ENCODE assay signal across 1 cellular context in the genomic region with DNA sequence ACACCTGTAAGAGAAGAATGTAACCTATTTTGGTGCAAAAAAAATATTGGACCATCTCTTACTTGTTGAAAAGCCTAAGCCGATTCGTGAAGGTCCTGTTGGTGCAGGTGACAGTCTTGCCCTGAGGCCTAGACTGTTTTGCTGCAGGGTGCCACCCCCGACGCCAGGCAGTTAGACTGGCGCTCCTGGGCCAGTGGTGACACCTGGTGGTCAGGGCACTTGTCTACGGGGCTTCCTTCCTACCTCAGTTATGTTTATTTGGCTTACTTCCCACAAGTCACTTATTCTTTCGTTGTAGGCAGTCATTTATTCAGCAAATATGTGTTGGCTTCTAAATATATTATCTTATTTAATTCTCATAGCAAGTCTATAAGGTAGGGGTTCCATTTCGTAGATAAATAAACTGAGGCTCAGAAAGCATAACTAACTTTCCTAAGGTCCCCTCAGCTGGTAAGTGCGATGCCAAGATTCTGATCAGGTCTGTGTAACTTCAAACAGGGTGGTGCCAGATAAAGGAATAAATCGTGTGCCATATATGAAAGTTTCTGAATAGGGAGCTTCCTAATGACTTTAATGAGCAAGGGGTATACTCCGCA.
TF ChIP-seq lines count a peak whose summit lies in the region.

No MANE protein-coding gene starts in this region.

TF ChIP-seq in HepG2, 621 proteins besides CTCF, POLR2A, EP300 and RAD21 (continued from another document):
- TF ChIP-seq, protein P1, sequence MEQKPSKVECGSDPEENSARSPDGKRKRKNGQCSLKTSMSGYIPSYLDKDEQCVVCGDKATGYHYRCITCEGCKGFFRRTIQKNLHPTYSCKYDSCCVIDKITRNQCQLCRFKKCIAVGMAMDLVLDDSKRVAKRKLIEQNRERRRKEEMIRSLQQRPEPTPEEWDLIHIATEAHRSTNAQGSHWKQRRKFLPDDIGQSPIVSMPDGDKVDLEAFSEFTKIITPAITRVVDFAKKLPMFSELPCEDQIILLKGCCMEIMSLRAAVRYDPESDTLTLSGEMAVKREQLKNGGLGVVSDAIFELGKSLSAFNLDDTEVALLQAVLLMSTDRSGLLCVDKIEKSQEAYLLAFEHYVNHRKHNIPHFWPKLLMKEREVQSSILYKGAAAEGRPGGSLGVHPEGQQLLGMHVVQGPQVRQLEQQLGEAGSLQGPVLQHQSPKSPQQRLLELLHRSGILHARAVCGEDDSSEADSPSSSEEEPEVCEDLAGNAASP (CRISPR knock-in tag; IDR thresholded peaks at IDR 0.05; ENCODE audit: borderline replicate concordance) = 0 out of 2 replicates have a peak, but pooled peaks have one; percentile 12
- TF ChIP-seq, protein P2, sequence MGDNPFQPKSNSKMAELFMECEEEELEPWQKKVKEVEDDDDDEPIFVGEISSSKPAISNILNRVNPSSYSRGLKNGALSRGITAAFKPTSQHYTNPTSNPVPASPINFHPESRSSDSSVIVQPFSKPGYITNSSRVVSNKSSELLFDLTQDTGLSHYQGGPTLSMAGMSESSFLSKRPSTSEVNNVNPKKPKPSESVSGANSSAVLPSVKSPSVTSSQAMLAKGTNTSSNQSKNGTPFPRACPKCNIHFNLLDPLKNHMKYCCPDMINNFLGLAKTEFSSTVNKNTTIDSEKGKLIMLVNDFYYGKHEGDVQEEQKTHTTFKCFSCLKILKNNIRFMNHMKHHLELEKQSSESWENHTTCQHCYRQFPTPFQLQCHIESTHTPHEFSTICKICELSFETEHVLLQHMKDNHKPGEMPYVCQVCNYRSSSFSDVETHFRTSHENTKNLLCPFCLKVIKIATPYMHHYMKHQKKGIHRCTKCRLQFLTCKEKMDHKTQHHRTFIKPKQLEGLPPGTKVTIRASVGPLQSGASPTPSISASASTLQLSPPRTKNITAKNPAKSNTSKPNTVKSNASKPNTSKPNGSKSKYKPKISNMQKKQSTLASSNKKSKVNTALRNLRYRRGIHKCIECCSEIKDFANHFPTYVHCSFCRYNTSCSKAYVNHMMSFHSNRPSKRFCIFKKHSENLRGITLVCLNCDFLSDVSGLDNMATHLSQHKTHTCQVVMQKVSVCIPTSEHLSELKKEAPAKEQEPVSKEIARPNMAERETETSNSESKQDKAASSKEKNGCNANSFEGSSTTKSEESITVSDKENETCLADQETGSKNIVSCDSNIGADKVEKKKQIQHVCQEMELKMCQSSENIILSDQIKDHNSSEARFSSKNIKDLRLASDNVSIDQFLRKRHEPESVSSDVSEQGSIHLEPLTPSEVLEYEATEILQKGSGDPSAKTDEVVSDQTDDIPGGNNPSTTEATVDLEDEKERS (CRISPR knock-in tag; IDR thresholded peaks at IDR 0.05) = no peak
- TF ChIP-seq ZNF331 (CRISPR knock-in tag; IDR thresholded peaks at IDR 0.05) = peak; percentile 39; the same call in 1 of the 2 replicates
- TF ChIP-seq SIN3A (IDR thresholded peaks at IDR 0.05; ENCODE audit: borderline replicate concordance, low read depth, low read length) = no peak
- TF ChIP-seq ZNF747 (CRISPR knock-in tag; IDR thresholded peaks at IDR 0.05; ENCODE audit: borderline replicate concordance) = no peak
- peak; percentile 84 for TF ChIP-seq ZNF777 (CRISPR knock-in tag; IDR thresholded peaks at IDR 0.05)
- TF ChIP-seq, protein P3, sequence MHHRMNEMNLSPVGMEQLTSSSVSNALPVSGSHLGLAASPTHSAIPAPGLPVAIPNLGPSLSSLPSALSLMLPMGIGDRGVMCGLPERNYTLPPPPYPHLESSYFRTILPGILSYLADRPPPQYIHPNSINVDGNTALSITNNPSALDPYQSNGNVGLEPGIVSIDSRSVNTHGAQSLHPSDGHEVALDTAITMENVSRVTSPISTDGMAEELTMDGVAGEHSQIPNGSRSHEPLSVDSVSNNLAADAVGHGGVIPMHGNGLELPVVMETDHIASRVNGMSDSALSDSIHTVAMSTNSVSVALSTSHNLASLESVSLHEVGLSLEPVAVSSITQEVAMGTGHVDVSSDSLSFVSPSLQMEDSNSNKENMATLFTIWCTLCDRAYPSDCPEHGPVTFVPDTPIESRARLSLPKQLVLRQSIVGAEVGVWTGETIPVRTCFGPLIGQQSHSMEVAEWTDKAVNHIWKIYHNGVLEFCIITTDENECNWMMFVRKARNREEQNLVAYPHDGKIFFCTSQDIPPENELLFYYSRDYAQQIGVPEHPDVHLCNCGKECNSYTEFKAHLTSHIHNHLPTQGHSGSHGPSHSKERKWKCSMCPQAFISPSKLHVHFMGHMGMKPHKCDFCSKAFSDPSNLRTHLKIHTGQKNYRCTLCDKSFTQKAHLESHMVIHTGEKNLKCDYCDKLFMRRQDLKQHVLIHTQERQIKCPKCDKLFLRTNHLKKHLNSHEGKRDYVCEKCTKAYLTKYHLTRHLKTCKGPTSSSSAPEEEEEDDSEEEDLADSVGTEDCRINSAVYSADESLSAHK (CRISPR knock-in tag; IDR thresholded peaks at IDR 0.05; ENCODE audit: borderline replicate concordance) = no peak
- TF ChIP-seq KAT2B (IDR thresholded peaks at IDR 0.05; ENCODE audit: borderline replicate concordance, low read depth, low read length) = no peak
- no peak for TF ChIP-seq ZNF7 (CRISPR knock-in tag; IDR thresholded peaks at IDR 0.05)
- TF ChIP-seq ZNF607 (CRISPR knock-in tag; IDR thresholded peaks at IDR 0.05; ENCODE audit: borderline replicate concordance) = no peak
- TF ChIP-seq, protein P4, sequence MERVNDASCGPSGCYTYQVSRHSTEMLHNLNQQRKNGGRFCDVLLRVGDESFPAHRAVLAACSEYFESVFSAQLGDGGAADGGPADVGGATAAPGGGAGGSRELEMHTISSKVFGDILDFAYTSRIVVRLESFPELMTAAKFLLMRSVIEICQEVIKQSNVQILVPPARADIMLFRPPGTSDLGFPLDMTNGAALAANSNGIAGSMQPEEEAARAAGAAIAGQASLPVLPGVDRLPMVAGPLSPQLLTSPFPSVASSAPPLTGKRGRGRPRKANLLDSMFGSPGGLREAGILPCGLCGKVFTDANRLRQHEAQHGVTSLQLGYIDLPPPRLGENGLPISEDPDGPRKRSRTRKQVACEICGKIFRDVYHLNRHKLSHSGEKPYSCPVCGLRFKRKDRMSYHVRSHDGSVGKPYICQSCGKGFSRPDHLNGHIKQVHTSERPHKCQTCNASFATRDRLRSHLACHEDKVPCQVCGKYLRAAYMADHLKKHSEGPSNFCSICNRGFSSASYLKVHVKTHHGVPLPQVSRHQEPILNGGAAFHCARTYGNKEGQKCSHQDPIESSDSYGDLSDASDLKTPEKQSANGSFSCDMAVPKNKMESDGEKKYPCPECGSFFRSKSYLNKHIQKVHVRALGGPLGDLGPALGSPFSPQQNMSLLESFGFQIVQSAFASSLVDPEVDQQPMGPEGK (CRISPR knock-in tag; IDR thresholded peaks at IDR 0.05) = 0 out of 2 replicates have a peak, but pooled peaks have one; percentile 43
- no peak for TF ChIP-seq SOX13 (IDR thresholded peaks at IDR 0.05)
- 0 out of 4 replicates have a peak, but pooled peaks of 1 of the 2 experiments have one; percentile 9 for TF ChIP-seq SOX13 (CRISPR knock-in tag; conservative IDR thresholded peaks at IDR 0.05 in 1 of 2, IDR thresholded peaks at IDR 0.05 in 1 of 2)
- no peak for TF ChIP-seq FOXM1 (CRISPR knock-in tag; IDR thresholded peaks at IDR 0.05)
- TF ChIP-seq, protein P5, sequence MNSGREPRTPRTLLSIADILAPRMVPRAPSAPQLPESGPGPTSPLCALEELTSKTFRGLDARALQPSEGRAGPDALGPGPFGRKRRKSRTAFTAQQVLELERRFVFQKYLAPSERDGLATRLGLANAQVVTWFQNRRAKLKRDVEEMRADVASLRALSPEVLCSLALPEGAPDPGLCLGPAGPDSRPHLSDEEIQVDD (CRISPR knock-in tag; IDR thresholded peaks at IDR 0.05; ENCODE audit: borderline replicate concordance) = no peak
- TF ChIP-seq, protein P6, sequence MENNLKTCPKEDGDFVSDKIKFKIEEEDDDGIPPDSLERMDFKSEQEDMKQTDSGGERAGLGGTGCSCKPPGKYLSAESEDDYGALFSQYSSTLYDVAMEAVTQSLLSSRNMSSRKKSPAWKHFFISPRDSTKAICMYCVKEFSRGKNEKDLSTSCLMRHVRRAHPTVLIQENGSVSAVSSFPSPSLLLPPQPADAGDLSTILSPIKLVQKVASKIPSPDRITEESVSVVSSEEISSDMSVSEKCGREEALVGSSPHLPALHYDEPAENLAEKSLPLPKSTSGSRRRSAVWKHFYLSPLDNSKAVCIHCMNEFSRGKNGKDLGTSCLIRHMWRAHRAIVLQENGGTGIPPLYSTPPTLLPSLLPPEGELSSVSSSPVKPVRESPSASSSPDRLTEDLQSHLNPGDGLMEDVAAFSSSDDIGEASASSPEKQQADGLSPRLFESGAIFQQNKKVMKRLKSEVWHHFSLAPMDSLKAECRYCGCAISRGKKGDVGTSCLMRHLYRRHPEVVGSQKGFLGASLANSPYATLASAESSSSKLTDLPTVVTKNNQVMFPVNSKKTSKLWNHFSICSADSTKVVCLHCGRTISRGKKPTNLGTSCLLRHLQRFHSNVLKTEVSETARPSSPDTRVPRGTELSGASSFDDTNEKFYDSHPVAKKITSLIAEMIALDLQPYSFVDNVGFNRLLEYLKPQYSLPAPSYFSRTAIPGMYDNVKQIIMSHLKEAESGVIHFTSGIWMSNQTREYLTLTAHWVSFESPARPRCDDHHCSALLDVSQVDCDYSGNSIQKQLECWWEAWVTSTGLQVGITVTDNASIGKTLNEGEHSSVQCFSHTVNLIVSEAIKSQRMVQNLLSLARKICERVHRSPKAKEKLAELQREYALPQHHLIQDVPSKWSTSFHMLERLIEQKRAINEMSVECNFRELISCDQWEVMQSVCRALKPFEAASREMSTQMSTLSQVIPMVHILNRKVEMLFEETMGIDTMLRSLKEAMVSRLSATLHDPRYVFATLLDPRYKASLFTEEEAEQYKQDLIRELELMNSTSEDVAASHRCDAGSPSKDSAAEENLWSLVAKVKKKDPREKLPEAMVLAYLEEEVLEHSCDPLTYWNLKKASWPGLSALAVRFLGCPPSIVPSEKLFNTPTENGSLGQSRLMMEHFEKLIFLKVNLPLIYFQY (CRISPR knock-in tag; IDR thresholded peaks at IDR 0.05; ENCODE audit: borderline replicate concordance) = no peak
- TF ChIP-seq RFXANK (CRISPR knock-in tag; IDR thresholded peaks at IDR 0.05) = no peak
- TF ChIP-seq NFKB2 (CRISPR knock-in tag; IDR thresholded peaks at IDR 0.05; ENCODE audit: borderline replicate concordance) = no peak
- TF ChIP-seq ZFX (CRISPR knock-in tag; IDR thresholded peaks at IDR 0.05; ENCODE audit: low read depth) = peak; percentile 69; the same call in 1 of the 2 replicates
- no peak for TF ChIP-seq U2AF2 (IDR thresholded peaks at IDR 0.05; ENCODE audit: low read depth, low read length)
- TF ChIP-seq, protein P7, sequence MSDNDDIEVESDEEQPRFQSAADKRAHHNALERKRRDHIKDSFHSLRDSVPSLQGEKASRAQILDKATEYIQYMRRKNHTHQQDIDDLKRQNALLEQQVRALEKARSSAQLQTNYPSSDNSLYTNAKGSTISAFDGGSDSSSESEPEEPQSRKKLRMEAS (IDR thresholded peaks at IDR 0.05) = no peak
- TF ChIP-seq, protein P8, sequence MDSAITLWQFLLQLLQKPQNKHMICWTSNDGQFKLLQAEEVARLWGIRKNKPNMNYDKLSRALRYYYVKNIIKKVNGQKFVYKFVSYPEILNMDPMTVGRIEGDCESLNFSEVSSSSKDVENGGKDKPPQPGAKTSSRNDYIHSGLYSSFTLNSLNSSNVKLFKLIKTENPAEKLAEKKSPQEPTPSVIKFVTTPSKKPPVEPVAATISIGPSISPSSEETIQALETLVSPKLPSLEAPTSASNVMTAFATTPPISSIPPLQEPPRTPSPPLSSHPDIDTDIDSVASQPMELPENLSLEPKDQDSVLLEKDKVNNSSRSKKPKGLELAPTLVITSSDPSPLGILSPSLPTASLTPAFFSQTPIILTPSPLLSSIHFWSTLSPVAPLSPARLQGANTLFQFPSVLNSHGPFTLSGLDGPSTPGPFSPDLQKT (CRISPR knock-in tag; IDR thresholded peaks at IDR 0.05; ENCODE audit: borderline replicate concordance) = no peak
- TF ChIP-seq KDM2A (CRISPR knock-in tag; IDR thresholded peaks at IDR 0.05; ENCODE audit: borderline replicate concordance, low read depth) = peak; percentile 63; the same call in 1 of the 2 replicates
- TF ChIP-seq, protein P9, sequence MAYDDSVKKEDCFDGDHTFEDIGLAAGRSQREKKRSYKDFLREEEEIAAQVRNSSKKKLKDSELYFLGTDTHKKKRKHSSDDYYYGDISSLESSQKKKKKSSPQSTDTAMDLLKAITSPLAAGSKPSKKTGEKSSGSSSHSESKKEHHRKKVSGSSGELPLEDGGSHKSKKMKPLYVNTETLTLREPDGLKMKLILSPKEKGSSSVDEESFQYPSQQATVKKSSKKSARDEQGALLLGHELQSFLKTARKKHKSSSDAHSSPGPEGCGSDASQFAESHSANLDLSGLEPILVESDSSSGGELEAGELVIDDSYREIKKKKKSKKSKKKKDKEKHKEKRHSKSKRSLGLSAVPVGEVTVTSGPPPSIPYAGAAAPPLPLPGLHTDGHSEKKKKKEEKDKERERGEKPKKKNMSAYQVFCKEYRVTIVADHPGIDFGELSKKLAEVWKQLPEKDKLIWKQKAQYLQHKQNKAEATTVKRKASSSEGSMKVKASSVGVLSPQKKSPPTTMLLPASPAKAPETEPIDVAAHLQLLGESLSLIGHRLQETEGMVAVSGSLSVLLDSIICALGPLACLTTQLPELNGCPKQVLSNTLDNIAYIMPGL (CRISPR knock-in tag; IDR thresholded peaks at IDR 0.05; ENCODE audit: borderline replicate concordance in 1 of 2, low read depth in 1 of 2) = peak; percentile 40 to 45; a peak in 2 of 4 replicates
- no peak for TF ChIP-seq ZNF510 (CRISPR knock-in tag; IDR thresholded peaks at IDR 0.05; ENCODE audit: low read depth)
- no peak for TF ChIP-seq SMAD9 (CRISPR knock-in tag; IDR thresholded peaks at IDR 0.05)
- no peak for TF ChIP-seq ZNF775 (CRISPR knock-in tag; IDR thresholded peaks at IDR 0.05; ENCODE audit: borderline replicate concordance)
TF ChIP-seq in HepG2: peak in this region for 24.
